In genomic region chr14:73744874-73745529, GRCh38 we compare ENCODE assay signal across 9 cellular contexts. TPM values are rescaled to one million over a fixed set of nuclear protein-coding genes. Genes with fewer than 3 reads are reported as not detected.
DNase-seq lines count a peak whose midpoint lies in the region; ATAC-seq and TF ChIP-seq lines count a peak whose summit lies in the region.
"Had no signal": no experiment of that assay in that cellular context is flagged by ENCODE, and none has a peak within 500 bp of the region (broad histone marks: within the 10 kb centered on the region; RNA-seq: fewer than 3 reads in every experiment).

No MANE protein-coding gene starts in this region.

- H3K4me1 ChIP-seq in adrenal gland (replicated peaks in 1 of 2) (peaks cover 72 to 97% of the 10 kb centered on the region in 2 donors), mesenchymal stem cell (ENCODE audit: control insufficient read depth, insufficient read depth, low read depth, low read length) (peaks cover 80% of the 10 kb centered on the region), tibial artery (peaks cover 31 to 100% (median 94%) of the 10 kb centered on the region in 4 donors)

- no peak for TF ChIP-seq POLR2A in adrenal gland (IDR thresholded peaks at IDR 0.05)

- H3K9me3 ChIP-seq in adrenal gland (replicated peaks in 1 of 3) (no peaks in the 10 kb centered on the region), mesenchymal stem cell (ENCODE audit: control insufficient read depth, low read length) (no peaks in the 10 kb centered on the region), tibial artery (no peaks in the 10 kb centered on the region)

- intact Hi-C loops in adrenal gland (cut with DNase I), result loop anchor here (5.0 to 10.0 kb wide), 2 partner anchors 60 to 82 kb away; no protein-coding TSS in a partner anchor
- intact Hi-C loops in tibial artery (cut with DNase I; ENCODE audit: low total_unique reads), result no loop called here

- no peak overlapping the region for H4K91ac ChIP-seq in mesenchymal stem cell (ENCODE audit: low read length)

- no peaks in the 10 kb centered on the region for H3K27me3 Mint-ChIP-seq in activated T-cell treated with anti-CD3 and anti-CD28 coated beads, Interleukin-2, amount 50 U/mL, for 24 hours

- no peak overlapping the region for H4K8ac ChIP-seq in mesenchymal stem cell (ENCODE audit: low read length)

- no peak overlapping the region for H2AFZ ChIP-seq in mesenchymal stem cell (ENCODE audit: low read depth, low read length)

- H3K36me3 ChIP-seq in adrenal gland (replicated peaks in 1 of 2) (no peaks in the 10 kb centered on the region), mesenchymal stem cell (ENCODE audit: control insufficient read depth in 1 of 2, insufficient read depth in 2 of 2, low read depth in 1 of 2, low read length in 2 of 2) (peaks cover 0 to 24% of the 10 kb centered on the region in 2 experiments), tibial artery (peaks cover 0 to 4% (median 0%) of the 10 kb centered on the region in 3 donors)

- no peak overlapping the region for H2AK5ac ChIP-seq in mesenchymal stem cell (ENCODE audit: low read length, severe bottlenecking)

- H3K18ac ChIP-seq in mesenchymal stem cell (ENCODE audit: low read depth in 1 of 2, low read length in 2 of 2), result peak overlapping the region; percentile 45 to 71

- H3K14ac ChIP-seq in mesenchymal stem cell (ENCODE audit: low read length in 2 of 2), result no peak overlapping the region

- no peaks in the 10 kb centered on the region for H3K9me3 Mint-ChIP-seq in activated T-cell treated with anti-CD3 and anti-CD28 coated beads, Interleukin-2, amount 50 U/mL, for 24 hours

- H3K79me1 ChIP-seq in mesenchymal stem cell (replicated peaks; ENCODE audit: low read length, poor library complexity, severe bottlenecking), result no peaks in the 10 kb centered on the region

- H3K4me3 Mint-ChIP-seq in activated T-cell treated with anti-CD3 and anti-CD28 coated beads, Interleukin-2, amount 50 U/mL, for 24 hours, result peak overlapping the region; percentile 77

- no peak overlapping the region for H3K9ac ChIP-seq in mesenchymal stem cell (ENCODE audit: low read length)

- no peak for ATAC-seq in GM21381 (IDR thresholded peaks at IDR 0.05; ENCODE audit: unreplicated experiment)

- peak overlapping the region; percentile 92 for H3K27ac Mint-ChIP-seq in activated T-cell treated with anti-CD3 and anti-CD28 coated beads, Interleukin-2, amount 50 U/mL, for 24 hours

- no peak overlapping the region for H2BK5ac ChIP-seq in mesenchymal stem cell (ENCODE audit: low read depth, low read length, poor library complexity, severe bottlenecking)

- no peak overlapping the region for H2BK120ac ChIP-seq in mesenchymal stem cell (ENCODE audit: low read depth, low read length)

- no peak overlapping the region for H3K23ac ChIP-seq in mesenchymal stem cell (ENCODE audit: low read length in 2 of 2)

- TF ChIP-seq CTCF in adrenal gland (IDR thresholded peaks at IDR 0.05) (no peak), tibial artery (IDR thresholded peaks at IDR 0.05) (no peak)

- no peak overlapping the region for H3K4me3 ChIP-seq in adrenal gland
- H3K4me3 ChIP-seq in mesenchymal stem cell (ENCODE audit: insufficient read depth in 1 of 2, low read depth in 1 of 2, low read length in 2 of 2), result no peak overlapping the region
- no peak overlapping the region for H3K4me3 ChIP-seq in tibial artery

- no peak overlapping the region for H2BK15ac ChIP-seq in mesenchymal stem cell (ENCODE audit: low read depth, poor library complexity, severe bottlenecking)

- 58 to 75% (median 69%) methylated on average over 3 to 6 of the region's 6 CpGs for WGBS in adrenal gland, 4 donors
- 92% methylated on average over 6 of the region's 6 CpGs for WGBS in mesenchymal stem cell

- peaks cover 99% of the 10 kb centered on the region for H3K4me1 Mint-ChIP-seq in activated T-cell treated with anti-CD3 and anti-CD28 coated beads, Interleukin-2, amount 50 U/mL, for 24 hours (ENCODE audit: low read depth)

- DNase-seq in activated T-cell treated with anti-CD3 and anti-CD28 coated beads, Interleukin-2, amount 50 U/mL, for 24 hours, result no peak
- DNase-seq in activated T-cell treated with anti-CD3 and anti-CD28 coated beads for 4 hours (no peak), adrenal gland (peak in 1 of 7 donors; percentile 21), mesenchymal stem cell (no peak), tibial artery (no peak), NCI-H2107 treated with DMSO at 0.1 percent for 48 hours (lab: John Stamatoyannopoulos, UW; ENCODE audit: unreplicated experiment) (no peak), DMS114 treated with DMSO at 0.1 percent for 48 hours (lab: John Stamatoyannopoulos, UW; ENCODE audit: unreplicated experiment) (no peak)
- DNase-seq: Kasumi-1 had no signal

- H3K36me3 Mint-ChIP-seq in activated T-cell treated with anti-CD3 and anti-CD28 coated beads, Interleukin-2, amount 50 U/mL, for 24 hours (ENCODE audit: low read depth), result peaks cover 34% of the 10 kb centered on the region

- peak overlapping the region; percentile 20 to 55 for H2BK12ac ChIP-seq in mesenchymal stem cell (ENCODE audit: low read length in 2 of 2)

- peak overlapping the region; percentile 20 to 24 for H3K4ac ChIP-seq in mesenchymal stem cell (ENCODE audit: low read depth in 1 of 2, low read length in 2 of 2)

- H3K4me2 ChIP-seq in mesenchymal stem cell (ENCODE audit: low read length, poor library complexity, severe bottlenecking), result no peak overlapping the region

- H3K27ac ChIP-seq in adrenal gland (peak overlapping the region in 3 of 5 donors; percentile 35 to 90 (median 86)), mesenchymal stem cell (ENCODE audit: low read length, poor library complexity, severe bottlenecking) (no peak overlapping the region), tibial artery (peak overlapping the region; percentile 86 to 96)

- H3K27me3 ChIP-seq in adrenal gland, result no peaks in the 10 kb centered on the region
- H3K27me3 ChIP-seq in mesenchymal stem cell (ENCODE audit: control insufficient read depth in 1 of 2, insufficient read depth in 1 of 2, low read length in 2 of 2), result no peaks in the 10 kb centered on the region
- no peaks in the 10 kb centered on the region for H3K27me3 ChIP-seq in tibial artery

RNA-seq across cellular contexts. Expression of gene PNMA1, which starts 30.8 kb away (rescaled TPM):
- total RNA-seq in adrenal gland, result 10 to 100 TPM; 23.1 to 74.6 (median 43.2) TPM
- polyA plus RNA-seq in adrenal gland, result 10 to 100 TPM; 14.4 to 52.5 (median 16.7) TPM
- polyA plus RNA-seq in mesenchymal stem cell (2013, experiment 1 of 2), result 53.1 TPM
- polyA plus RNA-seq in mesenchymal stem cell (2013, experiment 2 of 2), result 53.5 TPM
